1 cellular context compared by ENCODE assay signal in the genomic region with DNA sequence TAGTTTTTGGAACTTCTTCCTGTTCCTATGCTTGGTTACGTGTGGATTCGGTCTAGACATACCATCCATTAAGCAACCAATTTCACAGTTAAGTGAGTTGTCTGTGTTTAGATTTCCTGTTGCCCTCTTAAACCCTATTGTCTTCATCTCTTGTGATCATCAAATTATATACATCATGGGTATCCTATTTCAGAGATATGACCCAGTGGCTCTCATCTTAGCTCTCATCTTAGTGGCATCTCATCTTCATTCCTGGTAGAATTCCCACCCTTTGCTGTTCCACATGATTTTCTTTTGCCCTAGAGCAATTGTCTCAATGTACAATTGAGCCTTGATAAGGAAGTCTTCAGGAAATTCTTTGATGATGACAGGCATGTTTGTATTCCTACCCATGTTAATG.
TF ChIP-seq lines count a peak whose summit lies in the region.

No MANE protein-coding gene starts in this region.

TF ChIP-seq in WTC11, 78 proteins besides CTCF, POLR2A, EP300 and RAD21 (continued from another document):
- TF ChIP-seq, protein P1, sequence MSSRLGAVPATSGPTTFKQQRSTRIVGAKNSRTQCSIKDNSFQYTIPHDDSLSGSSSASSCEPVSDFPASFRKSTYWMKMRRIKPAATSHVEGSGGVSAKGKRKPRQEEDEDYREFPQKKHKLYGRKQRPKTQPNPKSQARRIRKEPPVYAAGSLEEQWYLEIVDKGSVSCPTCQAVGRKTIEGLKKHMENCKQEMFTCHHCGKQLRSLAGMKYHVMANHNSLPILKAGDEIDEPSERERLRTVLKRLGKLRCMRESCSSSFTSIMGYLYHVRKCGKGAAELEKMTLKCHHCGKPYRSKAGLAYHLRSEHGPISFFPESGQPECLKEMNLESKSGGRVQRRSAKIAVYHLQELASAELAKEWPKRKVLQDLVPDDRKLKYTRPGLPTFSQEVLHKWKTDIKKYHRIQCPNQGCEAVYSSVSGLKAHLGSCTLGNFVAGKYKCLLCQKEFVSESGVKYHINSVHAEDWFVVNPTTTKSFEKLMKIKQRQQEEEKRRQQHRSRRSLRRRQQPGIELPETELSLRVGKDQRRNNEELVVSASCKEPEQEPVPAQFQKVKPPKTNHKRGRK (CRISPR knock-in tag; IDR thresholded peaks at IDR 0.05; ENCODE audit: borderline replicate concordance) = no peak
- TF ChIP-seq, protein P2, sequence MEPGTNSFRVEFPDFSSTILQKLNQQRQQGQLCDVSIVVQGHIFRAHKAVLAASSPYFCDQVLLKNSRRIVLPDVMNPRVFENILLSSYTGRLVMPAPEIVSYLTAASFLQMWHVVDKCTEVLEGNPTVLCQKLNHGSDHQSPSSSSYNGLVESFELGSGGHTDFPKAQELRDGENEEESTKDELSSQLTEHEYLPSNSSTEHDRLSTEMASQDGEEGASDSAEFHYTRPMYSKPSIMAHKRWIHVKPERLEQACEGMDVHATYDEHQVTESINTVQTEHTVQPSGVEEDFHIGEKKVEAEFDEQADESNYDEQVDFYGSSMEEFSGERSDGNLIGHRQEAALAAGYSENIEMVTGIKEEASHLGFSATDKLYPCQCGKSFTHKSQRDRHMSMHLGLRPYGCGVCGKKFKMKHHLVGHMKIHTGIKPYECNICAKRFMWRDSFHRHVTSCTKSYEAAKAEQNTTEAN (CRISPR knock-in tag; IDR thresholded peaks at IDR 0.05) = no peak
- TF ChIP-seq ELF4 (CRISPR knock-in tag; IDR thresholded peaks at IDR 0.05; ENCODE audit: low read depth) = no peak
